1 cellular context compared by ENCODE assay signal in the genomic region with DNA sequence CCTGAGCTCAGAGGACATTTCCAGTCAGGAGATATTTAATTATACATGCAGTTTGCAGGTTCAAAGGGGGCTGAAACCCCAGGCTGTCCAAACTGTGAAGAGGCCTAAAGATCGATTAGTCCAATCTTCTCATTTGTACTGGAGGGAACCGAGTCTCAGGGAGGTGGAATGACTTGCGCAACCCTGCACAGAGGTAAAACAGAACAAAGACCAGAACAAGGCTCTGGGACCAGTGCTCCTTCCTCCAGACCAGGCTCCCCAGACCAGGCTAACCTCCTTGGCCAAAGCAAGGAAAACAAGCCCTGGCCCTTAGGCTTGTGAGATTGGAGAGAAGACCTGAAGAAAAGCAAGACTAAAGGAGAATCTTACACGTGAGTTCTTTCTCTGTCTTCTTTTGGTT.
A peak's percentile ranks its signal among the peaks of the same experiment; 100 is the strongest.
TF ChIP-seq lines count a peak whose summit lies in the region.

No MANE protein-coding gene starts in this region.

TF ChIP-seq in IMR-90, 13 proteins besides CTCF, POLR2A, EP300 and RAD21:
- TF ChIP-seq RFX5 (IDR thresholded peaks at IDR 0.05; ENCODE audit: low read depth, low read length) (no peak), CEBPB (IDR thresholded peaks at IDR 0.05; ENCODE audit: low read depth, low read length) (peak; percentile 60)
